In genomic region chr10:49601857-49602256, GRCh38 we compare ENCODE assay signal across 1 cellular context.
TF ChIP-seq lines count a peak whose summit lies in the region.

No MANE protein-coding gene starts in this region.

TF ChIP-seq in IMR-90, 13 proteins besides CTCF, POLR2A, EP300 and RAD21 (continued from another document):
- no peak for TF ChIP-seq USF2 (IDR thresholded peaks at IDR 0.05; ENCODE audit: low read depth, low read length)
- no peak for TF ChIP-seq MAZ (IDR thresholded peaks at IDR 0.05; ENCODE audit: borderline replicate concordance, low read depth, low read length)
- no peak for TF ChIP-seq SMC3 (IDR thresholded peaks at IDR 0.05; ENCODE audit: low read depth, low read length)
- TF ChIP-seq RCOR1 (IDR thresholded peaks at IDR 0.05; ENCODE audit: insufficient replicate concordance, low read length) = no peak
- no peak for TF ChIP-seq ELK1 (IDR thresholded peaks at IDR 0.05; ENCODE audit: borderline replicate concordance, low read depth, low read length)
- no peak for TF ChIP-seq CEBPB (IDR thresholded peaks at IDR 0.05; ENCODE audit: low read depth, low read length)
- TF ChIP-seq RFX5 (IDR thresholded peaks at IDR 0.05; ENCODE audit: low read depth, low read length) = no peak
- TF ChIP-seq MAFK (IDR thresholded peaks at IDR 0.05; ENCODE audit: low read depth, low read length) = no peak
- no peak for TF ChIP-seq CHD1 (IDR thresholded peaks at IDR 0.05; ENCODE audit: low read depth, low read length)
- TF ChIP-seq NFE2L2 (IDR thresholded peaks at IDR 0.05; ENCODE audit: low read depth, low read length) = no peak
- no peak for TF ChIP-seq BHLHE40 (IDR thresholded peaks at IDR 0.05; ENCODE audit: low read depth, low read length)
TF ChIP-seq in IMR-90: peak in this region for 0.
